Comparison of ENCODE assay signal across 8 cellular contexts in the genomic region with DNA sequence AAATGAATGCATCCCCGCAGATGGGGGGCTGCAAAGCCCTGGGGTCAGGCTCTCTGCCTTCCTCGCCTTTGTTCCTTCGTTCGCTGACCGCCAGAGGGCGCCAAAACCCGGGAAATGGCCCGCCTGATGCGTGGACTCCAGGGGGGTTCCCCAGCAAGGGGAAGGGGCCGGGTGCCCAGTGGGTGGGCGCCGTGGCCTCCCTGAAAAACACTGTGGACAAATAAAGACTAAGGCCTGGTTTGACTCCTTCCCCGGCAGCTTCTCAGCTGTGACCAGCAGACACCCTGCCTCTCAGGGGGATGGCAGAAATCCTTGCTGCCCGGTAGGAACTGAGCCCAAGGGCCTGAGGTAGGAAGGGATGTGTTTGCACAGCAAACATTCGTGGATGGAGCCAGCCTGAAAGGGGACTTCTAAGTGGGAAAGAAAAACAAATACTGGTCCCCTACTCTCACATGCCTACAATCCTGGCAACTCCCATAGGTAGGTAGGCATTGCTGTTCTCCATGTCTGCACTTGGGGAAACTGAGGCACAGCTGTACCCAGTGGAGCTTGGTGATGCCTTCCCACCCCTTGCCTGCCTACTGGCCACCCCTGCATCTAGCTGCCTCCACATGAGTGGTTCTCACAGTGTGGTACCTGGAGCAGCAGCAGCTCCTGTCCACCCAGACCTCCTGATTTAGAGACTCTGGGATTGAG. TPM values are rescaled to one million over a fixed set of nuclear protein-coding genes. Genes with fewer than 3 reads are reported as not detected.
A peak's percentile ranks its signal among the peaks of the same experiment; 100 is the strongest.
DNase-seq lines count a peak whose midpoint lies in the region; ATAC-seq and TF ChIP-seq lines count a peak whose summit lies in the region.

No MANE protein-coding gene starts in this region.

- no peak overlapping the region for H3K27ac Mint-ChIP-seq in activated naive CD4-positive, alpha-beta T cell treated with anti-CD3 and anti-CD28 coated beads, Interleukin-2, amount 10 ng/mL, durations not matched to agents 7 days and 5 days

- in situ Hi-C loops in GM23248 (cut with MboI), result loop anchor here (25.0 kb wide), 2 partner anchors 424 to 549 kb away; partner anchors contain the start of gene BNIP1

- no peaks in the 10 kb centered on the region for H3K9me3 Mint-ChIP-seq in activated naive CD4-positive, alpha-beta T cell treated with anti-CD3 and anti-CD28 coated beads, Interleukin-2, amount 10 ng/mL, durations not matched to agents 7 days and 5 days

- H3K27ac ChIP-seq in GM23248 (no peak overlapping the region), SK-N-MC (no peak overlapping the region), heart right ventricle (peak overlapping the region in 6 of 10 donors; percentile 76 to 91 (median 88))

- ATAC-seq in heart right ventricle, result peak in 7 of 8 donors; percentile 25 to 43 (median 34)
- ATAC-seq in HG02938 (IDR thresholded peaks at IDR 0.05; ENCODE audit: unreplicated experiment), result no peak

- H3K4me3 Mint-ChIP-seq in activated naive CD4-positive, alpha-beta T cell treated with anti-CD3 and anti-CD28 coated beads, Interleukin-2, amount 10 ng/mL, durations not matched to agents 7 days and 5 days, result no peak overlapping the region

- WGBS in GM23248 (ENCODE audit: low coverage in 1 of 2, low lambda C conversion rate in 2 of 2, missing lambda C conversion rate in 2 of 2), 2 experiments, result 0 to 2% methylated on average over 15 of the region's 15 CpGs
- WGBS in heart right ventricle, 2 donors, result 2 to 3% methylated on average over 15 of the region's 15 CpGs

- H3K79me2 ChIP-seq in GM23248 (ENCODE audit: insufficient read depth), result no peaks in the 10 kb centered on the region

- peak overlapping the region; percentile 24 for H3K4me2 ChIP-seq in GM23248 (ENCODE audit: unreplicated experiment)

- peaks cover 7% of the 10 kb centered on the region for H3K4me1 Mint-ChIP-seq in activated naive CD4-positive, alpha-beta T cell treated with anti-CD3 and anti-CD28 coated beads, Interleukin-2, amount 10 ng/mL, durations not matched to agents 7 days and 5 days

- DNase-seq in AG08396 (ENCODE audit: low spot score), result peak; percentile 63
- peak; percentile 51 for DNase-seq in GM23248
- no peak for DNase-seq in SK-N-MC (ENCODE audit: low read depth, low spot score)
- peak; percentile 79 for DNase-seq in activated naive CD4-positive, alpha-beta T cell treated with anti-CD3 and anti-CD28 coated beads, Interleukin-2, amount 10 ng/mL, durations not matched to agents 7 days and 5 days
- DNase-seq in heart right ventricle, result peak; percentile 60 to 77
- DNase-seq in stimulated activated CD4-positive, alpha-beta T cell treated with anti-CD3 and anti-CD28 coated beads, Interleukin-12 subunit alpha, Interleukin-12 subunit beta, amount 100 ng/mL, for 48 hours (ENCODE audit: low read depth in 2 of 3, low spot score in 1 of 3), result peak; percentile 25 to 72 (median 61)
- no peak for DNase-seq in NCI-H2081 (lab: John Stamatoyannopoulos, UW)

- CTCF ChIA-PET in activated naive CD4-positive, alpha-beta T cell treated with anti-CD3 and anti-CD28 coated beads, Interleukin-2, amount 10 ng/mL, durations not matched to agents 7 days and 5 days (lab: Charles Lee), result interaction anchor here (0.7 to 11.7 kb wide), 13 partner anchors 11 to 671 kb away, joined by 3 to 372 read pairs (median 4); partner anchors contain the start of gene DUSP1

- intact Hi-C loops in heart right ventricle (cut with DNase I), result loop anchor here in 8 of 10 donors (1.0 to 10.0 kb wide), 5 partner anchors 192 to 572 kb away; no protein-coding TSS in a partner anchor

- no peaks in the 10 kb centered on the region for H3K9me3 ChIP-seq in GM23248 (ENCODE audit: low read depth)
- no peaks in the 10 kb centered on the region for H3K9me3 ChIP-seq in SK-N-MC (ENCODE audit: low read depth, low read length)
- no peaks in the 10 kb centered on the region for H3K9me3 ChIP-seq in heart right ventricle

- H3K4me3 ChIP-seq in GM23248 (no peak overlapping the region; the same call in 1 of the 2 replicates), SK-N-MC (0 out of 2 replicates have a peak overlapping the region, but pooled peaks have one; percentile 34), heart right ventricle (peak overlapping the region in 1 of 10 donors; percentile 8)

- H3K36me3 Mint-ChIP-seq in activated naive CD4-positive, alpha-beta T cell treated with anti-CD3 and anti-CD28 coated beads, Interleukin-2, amount 10 ng/mL, durations not matched to agents 7 days and 5 days, result no peaks in the 10 kb centered on the region

- no peaks in the 10 kb centered on the region for H3K9me2 ChIP-seq in GM23248 (ENCODE audit: insufficient read depth)

- peak overlapping the region; percentile 34; the same call in 1 of the 2 replicates for H3K9ac ChIP-seq in GM23248
- H3K9ac ChIP-seq in SK-N-MC (ENCODE audit: insufficient read length), result no peak overlapping the region

- H2AFZ ChIP-seq in GM23248, result 0 out of 2 replicates have a peak overlapping the region, but pooled peaks have one; percentile 26

- H3K27me3 ChIP-seq in GM23248 (replicated peaks; ENCODE audit: insufficient read depth), result no peaks in the 10 kb centered on the region
- peaks cover 0 to 8% (median 0%) of the 10 kb centered on the region in 7 donors for H3K27me3 ChIP-seq in heart right ventricle

- H3K4me1 ChIP-seq in GM23248 (ENCODE audit: insufficient read depth) (peaks cover 10% of the 10 kb centered on the region), heart right ventricle (peaks cover 16 to 53% (median 41%) of the 10 kb centered on the region in 9 donors)

- H3F3A ChIP-seq in GM23248 (ENCODE audit: insufficient read depth), result peaks cover 8% of the 10 kb centered on the region; the same call in 1 of the 2 replicates

- no peaks in the 10 kb centered on the region for H4K20me1 ChIP-seq in GM23248 (ENCODE audit: insufficient read depth)

- peak; percentile 90 to 100 (median 96) for TF ChIP-seq CTCF in heart right ventricle (IDR thresholded peaks at IDR 0.05)

- H3K36me3 ChIP-seq in GM23248 (ENCODE audit: low read depth) (no peaks in the 10 kb centered on the region), SK-N-MC (ENCODE audit: insufficient read depth, low read length) (no peaks in the 10 kb centered on the region), heart right ventricle (no peaks in the 10 kb centered on the region)

- peaks cover 24% of the 10 kb centered on the region for H3K27me3 Mint-ChIP-seq in activated naive CD4-positive, alpha-beta T cell treated with anti-CD3 and anti-CD28 coated beads, Interleukin-2, amount 10 ng/mL, durations not matched to agents 7 days and 5 days

RNA-seq across cellular contexts. Expression of gene DUSP1, which starts 57.7 kb away (rescaled TPM):
- total RNA-seq in GM23248 (2014; rRNA removed; shearing (Covaris generic)), result 443 and 459 TPM in 2 replicates
- 264 and 269 TPM in 2 replicates for polyA plus RNA-seq in GM23248 (2016; fragmentation: Nextera tagmentation; extraction: Ambion mirVana)
- 100 to 1,000 TPM in 7 of 10 donors, 10 to 100 TPM in 3; 55.7 to 215 (median 143) TPM for total RNA-seq in heart right ventricle
- polyA plus RNA-seq in heart right ventricle, result 10 to 100 TPM; 33.3 to 98.6 TPM

Comparison
In these comparisons a context has a peak if more than half of its experiments do, and no peak if none do; other contexts are left out.
1. DNase-seq: peak in AG08396 (single experiment), GM23248 (single experiment), activated naive CD4-positive, alpha-beta T cell treated with anti-CD3 and anti-CD28 coated beads, Interleukin-2, amount 10 ng/mL, durations not matched to agents 7 days and 5 days (single experiment), heart right ventricle (2 of 2) and stimulated activated CD4-positive, alpha-beta T cell treated with anti-CD3 and anti-CD28 coated beads, Interleukin-12 subunit alpha, Interleukin-12 subunit beta, amount 100 ng/mL, for 48 hours (3 of 3); none in SK-N-MC (single experiment) and NCI-H2081 (0 of 2).
2. H3K27ac ChIP-seq: peak in heart right ventricle (6 of 10); none in GM23248 (single experiment) and SK-N-MC (single experiment).